ENCODE assay signal across 14 cellular contexts in the genomic region with DNA sequence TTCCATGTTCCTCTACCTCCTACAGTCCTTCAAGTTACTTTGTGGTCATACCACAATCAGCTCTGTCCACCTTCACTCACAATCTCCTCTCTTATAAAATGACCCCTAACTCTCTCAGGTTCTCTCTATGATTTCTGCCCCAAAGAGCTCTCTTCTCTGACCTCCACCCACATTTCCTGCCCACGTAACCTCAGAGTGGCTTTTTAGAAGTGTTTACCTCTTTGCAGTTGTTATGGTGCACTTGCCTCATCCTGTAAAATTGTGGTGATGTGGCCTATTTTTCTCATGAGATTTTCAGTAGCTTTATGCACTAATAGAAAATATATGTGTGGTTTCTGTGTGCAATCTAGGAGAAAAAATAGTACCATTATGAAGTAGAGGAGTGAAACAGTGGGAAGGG.
DNase-seq lines count a peak whose midpoint lies in the region; ATAC-seq, FAIRE-seq and TF ChIP-seq lines count a peak whose summit lies in the region.
"Had no signal": no experiment of that assay in that cellular context is flagged by ENCODE, and none has a peak within 500 bp of the region (broad histone marks: within the 10 kb centered on the region; RNA-seq: fewer than 3 reads in every experiment).

No MANE protein-coding gene starts in this region.

- no peaks in the 10 kb centered on the region for H3K36me3 Mint-ChIP-seq in activated naive CD4-positive, alpha-beta T cell treated with anti-CD3 and anti-CD28 coated beads, Interleukin-2, amount 50 U/mL, for 24 hours
- H3K36me3 Mint-ChIP-seq in effector memory CD8-positive, alpha-beta T cell (ENCODE audit: insufficient read depth) = no peaks in the 10 kb centered on the region

- no peak for DNase-seq in activated naive CD4-positive, alpha-beta T cell treated with Interleukin-2 at 50 U/mL for 16 hours
- DNase-seq in T-helper 9 cell = peak; percentile 8
- peak; percentile 5 to 15 (median 7) for DNase-seq in effector memory CD8-positive, alpha-beta T cell
- peak; percentile 23 for DNase-seq in transverse colon
- no peak for DNase-seq in HTR-8/SVneo (ENCODE audit: insufficient read length, low spot score)
- DNase-seq in posterior vena cava (ENCODE audit: low spot score) = no peak
- no peak for DNase-seq in DMS 273 (lab: John Stamatoyannopoulos, UW; ENCODE audit: unreplicated experiment)
- DNase-seq: Caco-2, NCI-H1694, right cardiac atrium, SW 1271 had no signal

- no peak for TF ChIP-seq POLR2A in transverse colon (IDR thresholded peaks at IDR 0.05)

- no peaks in the 10 kb centered on the region for H3K27me3 ChIP-seq in transverse colon
- H3K27me3 ChIP-seq: neutrophil had no signal

- no peaks in the 10 kb centered on the region for H3K27me3 Mint-ChIP-seq in activated naive CD4-positive, alpha-beta T cell treated with anti-CD3 and anti-CD28 coated beads, Interleukin-2, amount 50 U/mL, for 24 hours
- no peaks in the 10 kb centered on the region for H3K27me3 Mint-ChIP-seq in effector memory CD8-positive, alpha-beta T cell

- no peaks in the 10 kb centered on the region for H3K9me3 Mint-ChIP-seq in activated naive CD4-positive, alpha-beta T cell treated with anti-CD3 and anti-CD28 coated beads, Interleukin-2, amount 50 U/mL, for 24 hours
- peaks cover 3 to 6% of the 10 kb centered on the region in 2 donors for H3K9me3 Mint-ChIP-seq in effector memory CD8-positive, alpha-beta T cell

- WGBS in transverse colon (ENCODE audit: low coverage in 1 of 2), 2 donors = 57 to 62% methylated on average over 1 of the region's 1 CpG

- H3K9me3 ChIP-seq in transverse colon = no peaks in the 10 kb centered on the region
- H3K9me3 ChIP-seq: Caco-2, neutrophil had no signal

- H3K4me3 ChIP-seq in transverse colon = no peak overlapping the region

- no peaks in the 10 kb centered on the region for H3K36me3 ChIP-seq in transverse colon
- H3K36me3 ChIP-seq: neutrophil had no signal

- no peak overlapping the region for H3K27ac ChIP-seq in transverse colon
- H3K27ac ChIP-seq: neutrophil, VCaP had no signal

- in situ Hi-C loops in transverse colon (cut with MboI; ENCODE audit: low pct_ligation_motif_present in 1 of 4, low pct_unique_long_range_greater_than_20kb in 1 of 4, low sequenced_read_pairs in 3 of 4) = no loop called here

- no peak for TF ChIP-seq EP300 in transverse colon (IDR thresholded peaks at IDR 0.05; ENCODE audit: low read depth)

- intact Hi-C loops in transverse colon (cut with DNase I; ENCODE audit: low total_unique reads) (no loop called here), posterior vena cava (cut with DNase I) (no loop called here)

- peak overlapping the region; percentile 63 for H3K4me3 Mint-ChIP-seq in activated naive CD4-positive, alpha-beta T cell treated with anti-CD3 and anti-CD28 coated beads, Interleukin-2, amount 50 U/mL, for 24 hours
- H3K4me3 Mint-ChIP-seq in effector memory CD8-positive, alpha-beta T cell = peak overlapping the region; percentile 1 to 4

- H3K4me1 Mint-ChIP-seq in activated naive CD4-positive, alpha-beta T cell treated with anti-CD3 and anti-CD28 coated beads, Interleukin-2, amount 50 U/mL, for 24 hours = peaks cover 41% of the 10 kb centered on the region
- peaks cover 5 to 10% of the 10 kb centered on the region in 2 donors for H3K4me1 Mint-ChIP-seq in effector memory CD8-positive, alpha-beta T cell (ENCODE audit: low read depth in 2 of 2)

- peak; percentile 97 for ATAC-seq in effector memory CD8-positive, alpha-beta T cell (replicated peaks)
- ATAC-seq: right cardiac atrium had no signal

- peak overlapping the region; percentile 81 for H3K27ac Mint-ChIP-seq in activated naive CD4-positive, alpha-beta T cell treated with anti-CD3 and anti-CD28 coated beads, Interleukin-2, amount 50 U/mL, for 24 hours
- H3K27ac Mint-ChIP-seq in effector memory CD8-positive, alpha-beta T cell = peak overlapping the region in 1 of 2 donors; percentile 26

- no peak for TF ChIP-seq CTCF in transverse colon (IDR thresholded peaks at IDR 0.05)

- H3K4me1 ChIP-seq in transverse colon = no peaks in the 10 kb centered on the region
- H3K4me1 ChIP-seq: Caco-2 had no signal

- no peak for FAIRE-seq in HTR-8/SVneo (lab: Jason Lieb, UNC)

Comparison
In these comparisons a context has a peak if more than half of its experiments do, and no peak if none do; other contexts are left out.
1. DNase-seq: peak in T-helper 9 cell (single experiment), effector memory CD8-positive, alpha-beta T cell (3 of 3) and transverse colon (single experiment); none in activated naive CD4-positive, alpha-beta T cell treated with Interleukin-2 at 50 U/mL for 16 hours (single experiment), HTR-8/SVneo (single experiment), posterior vena cava (single experiment) and DMS 273 (single experiment).